24 cellular contexts compared by ENCODE assay signal in genomic region chr1:242187171-242187570, GRCh38.
DNase-seq lines count a peak whose midpoint lies in the region; ATAC-seq and TF ChIP-seq lines count a peak whose summit lies in the region.
"Had no signal": no experiment of that assay in that cellular context is flagged by ENCODE, and none has a peak within 500 bp of the region (broad histone marks: within the 10 kb centered on the region; RNA-seq: fewer than 3 reads in every experiment).

No MANE protein-coding gene starts in this region.

- no peaks in the 10 kb centered on the region for H3K36me3 ChIP-seq in prostate gland
- H3K36me3 ChIP-seq: spleen had no signal

- H3K27ac ChIP-seq in prostate gland, result no peak overlapping the region
- H3K27ac ChIP-seq: body of pancreas, C4-2B, parathyroid adenoma, SK-N-MC, spleen had no signal

- ATAC-seq in GM18867 (IDR thresholded peaks at IDR 0.05; ENCODE audit: unreplicated experiment) (peak; percentile 38), GM21619 (IDR thresholded peaks at IDR 0.05; ENCODE audit: unreplicated experiment) (peak; percentile 39), HG03565 (IDR thresholded peaks at IDR 0.05; ENCODE audit: unreplicated experiment) (peak; percentile 31), GM21529 (IDR thresholded peaks at IDR 0.05; ENCODE audit: unreplicated experiment) (no peak)
- ATAC-seq: body of pancreas, right cardiac atrium had no signal

- intact Hi-C loops in prostate gland (cut with DNase I), result no loop called here

- H3K4me3 ChIP-seq in prostate gland, result no peak overlapping the region
- H3K4me3 ChIP-seq: body of pancreas, SK-N-MC, spleen had no signal

- DNase-seq in OCI-M1 (lab: John Stamatoyannopoulos, UW) (peak; percentile 17), NCI-H1048 (lab: John Stamatoyannopoulos, UW) (no peak), Ammon's horn (ENCODE audit: low spot score) (no peak), prostate gland (ENCODE audit: low spot score) (no peak)
- DNase-seq: activated CD4-positive, alpha-beta T cell treated with anti-CD3 and anti-CD28 coated beads for 4 hours; activated naive CD4-positive, alpha-beta T cell; activated T-cell treated with anti-CD3 and anti-CD28 coated beads, Interleukin-2, amount 50 U/mL, for 48 hours; body of pancreas; Calu3; cerebellar nuclear complex; kidney glomerular epithelial cell; NCI-H510A; NK-92 treated with Interleukin-12 subunit alpha and Interleukin-12 subunit beta, amount 100 ng/mL, for 24 hours; right cardiac atrium; spleen; stimulated activated CD4-positive, alpha-beta T cell treated with anti-CD3 and anti-CD28 coated beads, Interleukin-4, amount 100 ng/mL, for 1 hour; stimulated activated naive CD4-positive, alpha-beta T cell had no signal

- no peak for TF ChIP-seq CTCF in prostate gland (IDR thresholded peaks at IDR 0.05)

- no peaks in the 10 kb centered on the region for H3K4me1 ChIP-seq in prostate gland (replicated peaks)
- H3K4me1 ChIP-seq: body of pancreas, parathyroid adenoma, spleen had no signal

- TF ChIP-seq POLR2A in prostate gland (IDR thresholded peaks at IDR 0.05), result no peak

- WGBS in prostate gland, result 71% methylated on average over 1 of the region's 1 CpG

- H3K27me3 ChIP-seq in prostate gland (replicated peaks; ENCODE audit: insufficient read depth), result no peaks in the 10 kb centered on the region
- H3K27me3 ChIP-seq: body of pancreas, spleen had no signal

- no peaks in the 10 kb centered on the region for H3K9me3 ChIP-seq in prostate gland
- H3K9me3 ChIP-seq: body of pancreas, spleen had no signal
